ENCODE assay signal across 31 cellular contexts in genomic region chr3:72210248-72210647, GRCh38.
"Had no signal": no experiment of that assay in that cellular context is flagged by ENCODE, and none has a peak within 500 bp of the region (broad histone marks: within the 10 kb centered on the region; RNA-seq: fewer than 3 reads in every experiment).

No MANE protein-coding gene starts in this region.

- H3K27ac ChIP-seq: ascending aorta, body of pancreas, breast epithelium, Peyer's patch, RWPE1, VCaP had no signal

- H3K4me1 ChIP-seq: ascending aorta, body of pancreas, breast epithelium, Peyer's patch had no signal

- DNase-seq: activated B cell treated with CpG ODN at 0.5 μM for 24 hours; activated CD4-positive, alpha-beta T cell treated with anti-CD3 and anti-CD28 coated beads, Interleukin-2, amount 10 ng/mL, durations not matched to agents 24 days and 14 days; activated CD4-positive, alpha-beta T cell treated with anti-CD3 and anti-CD28 coated beads, Interleukin-2, amount 50 U/mL, for 48 hours; activated CD8-positive, alpha-beta T cell treated with anti-CD3 and anti-CD28 coated beads, Interleukin-2, amount 10 ng/mL, durations not matched to agents 7 days and 5 days; activated gamma-delta T cell; activated naive CD4-positive, alpha-beta T cell treated with Interleukin-2 at 50 U/mL for 16 hours; activated naive CD8-positive, alpha-beta T cell treated with anti-CD3 and anti-CD28 coated beads, Interleukin-2, amount 10 ng/mL, durations not matched to agents 7 days and 5 days; activated T-cell treated with anti-CD3 and anti-CD28 coated beads, Interleukin-2, amount 50 U/mL, for 24 hours; amygdala; body of pancreas; KG1; NCI-H1417; NCI-H146; NCI-H1930; NCI-H2081 treated with DMSO at 0.1 percent for 48 hours; NCI-H2171; NCI-H510A; NCI-H526 treated with DMSO at 0.1 percent for 48 hours; NCI-H774; NK-92 treated with Interleukin-12 subunit alpha and Interleukin-12 subunit beta, amount 100 ng/mL, for 24 hours; PC-3; Peyer's patch; SW 1271; T-helper 1 cell; T-helper 2 cell; T-helper 9 cell had no signal

- H3K4me3 ChIP-seq: ascending aorta, body of pancreas, breast epithelium, Peyer's patch had no signal

- H3K36me3 ChIP-seq: ascending aorta, breast epithelium, Peyer's patch had no signal

- ATAC-seq: activated CD8-positive, alpha-beta T cell treated with anti-CD3 and anti-CD28 coated beads, Interleukin-2, amount 10 ng/mL, durations not matched to agents 7 days and 5 days; body of pancreas; PC-3; Right ventricle myocardium inferior had no signal

- H3K27me3 ChIP-seq: ascending aorta, body of pancreas, breast epithelium, Peyer's patch had no signal
